Comparison of ENCODE assay signal across 1 cellular context in the genomic region with DNA sequence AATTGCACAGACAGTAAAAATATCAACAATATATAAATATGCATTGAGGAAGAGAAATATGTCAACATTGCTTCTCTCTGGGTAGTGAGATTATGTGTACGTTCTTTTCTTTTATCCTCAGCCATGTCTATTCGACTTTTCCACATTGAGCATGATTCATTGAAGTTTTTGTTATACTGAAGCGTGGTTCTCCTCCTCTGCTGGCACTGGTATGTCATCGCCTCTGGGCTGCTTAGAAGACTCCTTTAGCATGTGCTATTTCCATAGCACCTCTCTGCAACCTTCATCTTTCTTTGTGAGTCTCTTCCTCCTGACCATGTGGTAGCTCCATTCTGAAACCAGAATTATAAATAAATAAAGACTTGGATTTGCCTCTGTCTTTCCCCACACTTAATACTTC.
TF ChIP-seq lines count a peak whose summit lies in the region.

No MANE protein-coding gene starts in this region.

TF ChIP-seq in SK-N-SH, 30 proteins besides CTCF, POLR2A, EP300 and RAD21 (continued from another document):
- TF ChIP-seq SMC3 (IDR thresholded peaks at IDR 0.05; ENCODE audit: low read depth, low read length) (no peak), MXI1 (IDR thresholded peaks at IDR 0.05; ENCODE audit: low read depth, low read length) (no peak)
- TF ChIP-seq, protein P1, sequence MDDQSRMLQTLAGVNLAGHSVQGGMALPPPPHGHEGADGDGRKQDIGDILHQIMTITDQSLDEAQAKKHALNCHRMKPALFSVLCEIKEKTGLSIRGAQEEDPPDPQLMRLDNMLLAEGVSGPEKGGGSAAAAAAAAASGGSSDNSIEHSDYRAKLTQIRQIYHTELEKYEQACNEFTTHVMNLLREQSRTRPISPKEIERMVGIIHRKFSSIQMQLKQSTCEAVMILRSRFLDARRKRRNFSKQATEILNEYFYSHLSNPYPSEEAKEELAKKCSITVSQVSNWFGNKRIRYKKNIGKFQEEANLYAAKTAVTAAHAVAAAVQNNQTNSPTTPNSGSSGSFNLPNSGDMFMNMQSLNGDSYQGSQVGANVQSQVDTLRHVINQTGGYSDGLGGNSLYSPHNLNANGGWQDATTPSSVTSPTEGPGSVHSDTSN (IDR thresholded peaks at IDR 0.05) = no peak
